In genomic region chr10:73590881-73591577, GRCh38 we compare ENCODE assay signal across 8 cellular contexts. TPM values are rescaled to one million over a fixed set of nuclear protein-coding genes. Genes with fewer than 3 reads are reported as not detected.
DNase-seq lines count a peak whose midpoint lies in the region; ATAC-seq and TF ChIP-seq lines count a peak whose summit lies in the region.

TSS of gene USP54 (minus strand) at chr10:73591342. CDS start at chr10:73575658, 15,684 bp downstream.

- no peak for DNase-seq in activated naive CD8-positive, alpha-beta T cell treated with anti-CD3 and anti-CD28 coated beads, Interleukin-2, amount 50 U/mL, for 24 hours
- DNase-seq in cardiac muscle cell (ENCODE audit: low read depth in 1 of 2, low spot score in 1 of 2) (peak; percentile 25 to 82), osteoblast (ENCODE audit: insufficient read length, low spot score, missing footprints) (peak; percentile 64), D341Med (ENCODE audit: low spot score) (no peak), NCI-H1417 (lab: John Stamatoyannopoulos, UW) (no peak)

- H3K79me2 ChIP-seq in osteoblast (ENCODE audit: insufficient read depth, low read length) = no peaks in the 10 kb centered on the region

- no peaks in the 10 kb centered on the region for H3K27me3 Mint-ChIP-seq in activated naive CD8-positive, alpha-beta T cell treated with anti-CD3 and anti-CD28 coated beads, Interleukin-2, amount 50 U/mL, for 24 hours

- H3K9me3 ChIP-seq in HUES48 (ENCODE audit: control insufficient read depth, insufficient read depth, low read length) (no peaks in the 10 kb centered on the region), cardiac muscle cell (ENCODE audit: low read depth) (no peaks in the 10 kb centered on the region), osteoblast (ENCODE audit: low read depth, low read length) (no peaks in the 10 kb centered on the region)

- peaks cover 17% of the 10 kb centered on the region for H3K4me1 Mint-ChIP-seq in activated naive CD8-positive, alpha-beta T cell treated with anti-CD3 and anti-CD28 coated beads, Interleukin-2, amount 50 U/mL, for 24 hours

- H3K9me3 Mint-ChIP-seq in activated naive CD8-positive, alpha-beta T cell treated with anti-CD3 and anti-CD28 coated beads, Interleukin-2, amount 50 U/mL, for 24 hours = no peaks in the 10 kb centered on the region

- H3K27me3 ChIP-seq in HUES48 (ENCODE audit: control insufficient read depth, insufficient read depth, low read length) (no peaks in the 10 kb centered on the region), cardiac muscle cell (no peaks in the 10 kb centered on the region), osteoblast (ENCODE audit: insufficient read depth, low read length) (no peaks in the 10 kb centered on the region)

- H3K4me3 ChIP-seq in HUES48 (ENCODE audit: low read depth, low read length) = peak within 1 kb of the TSS; percentile 55
- H3K4me3 ChIP-seq in cardiac muscle cell = no peak within 1 kb of the TSS
- peak within 1 kb of the TSS; percentile 48 for H3K4me3 ChIP-seq in osteoblast (ENCODE audit: insufficient read depth, low read length)

- H3K9ac ChIP-seq in HUES48 (ENCODE audit: low read depth, low read length) = peak within 1 kb of the TSS; percentile 80

- peak; percentile 24 for ATAC-seq in activated naive CD8-positive, alpha-beta T cell treated with anti-CD3 and anti-CD28 coated beads, Interleukin-2, amount 50 U/mL, for 24 hours
- no peak for ATAC-seq in HG03039 (IDR thresholded peaks at IDR 0.05; ENCODE audit: unreplicated experiment)

- H3K36me3 Mint-ChIP-seq in activated naive CD8-positive, alpha-beta T cell treated with anti-CD3 and anti-CD28 coated beads, Interleukin-2, amount 50 U/mL, for 24 hours (ENCODE audit: low read depth) = no peaks in the 10 kb centered on the region

- H2AFZ ChIP-seq in osteoblast (ENCODE audit: low read length) = peak within 1 kb of the TSS; percentile 69

- peak within 1 kb of the TSS; percentile 1 for H3K4me3 Mint-ChIP-seq in activated naive CD8-positive, alpha-beta T cell treated with anti-CD3 and anti-CD28 coated beads, Interleukin-2, amount 50 U/mL, for 24 hours

- H3K27ac ChIP-seq in C4-2B = peak within 1 kb of the TSS; percentile 71; the same call in 1 of the 2 replicates
- H3K27ac ChIP-seq in HUES48 (ENCODE audit: low read depth, low read length) = peak within 1 kb of the TSS; percentile 98
- peak within 1 kb of the TSS; percentile 67 for H3K27ac ChIP-seq in cardiac muscle cell
- peak within 1 kb of the TSS; percentile 59 for H3K27ac ChIP-seq in osteoblast (ENCODE audit: low read depth, low read length)

- no peak within 1 kb of the TSS for H3K27ac Mint-ChIP-seq in activated naive CD8-positive, alpha-beta T cell treated with anti-CD3 and anti-CD28 coated beads, Interleukin-2, amount 50 U/mL, for 24 hours

- no peak for TF ChIP-seq CTCF in C4-2B (conservative IDR thresholded peaks at IDR 0.05)
- TF ChIP-seq CTCF in cardiac muscle cell (IDR thresholded peaks at IDR 0.05; ENCODE audit: low read depth, low read length) = no peak
- no peak for TF ChIP-seq CTCF in osteoblast (IDR thresholded peaks at IDR 0.05; ENCODE audit: extremely low read depth, low read depth, low read length)

- H4K20me1 ChIP-seq in osteoblast (ENCODE audit: insufficient read depth, low read length) = no peaks in the 10 kb centered on the region

- H3K36me3 ChIP-seq in HUES48 (ENCODE audit: control insufficient read depth, insufficient read depth, low read length) (no peaks in the 10 kb centered on the region), cardiac muscle cell (no peaks in the 10 kb centered on the region), osteoblast (ENCODE audit: insufficient read depth, low read length) (no peaks in the 10 kb centered on the region)

- H3K4me1 ChIP-seq in HUES48 (ENCODE audit: control insufficient read depth, insufficient read depth, low read length) (peaks cover 43% of the 10 kb centered on the region), cardiac muscle cell (ENCODE audit: low read depth) (peaks cover 21% of the 10 kb centered on the region), osteoblast (ENCODE audit: insufficient read depth, low read length) (peaks cover 32% of the 10 kb centered on the region)

- H3K4me2 ChIP-seq in osteoblast (ENCODE audit: insufficient read depth, low read length) = peak within 1 kb of the TSS; percentile 61

RNA-seq across cellular contexts. Expression of gene USP54, which starts in this region (rescaled TPM):
- total RNA-seq in cardiac muscle cell (9.4 and 12.4 TPM in 2 replicates), osteoblast (23.0 and 25.0 TPM in 2 replicates)
- 9.6 and 10.6 TPM in 2 replicates for polyA plus RNA-seq in cardiac muscle cell

Comparison
In these comparisons a context has a peak if more than half of its experiments do, and no peak if none do; other contexts are left out.
1. DNase-seq: peak in cardiac muscle cell (2 of 2) and osteoblast (single experiment); none in activated naive CD8-positive, alpha-beta T cell treated with anti-CD3 and anti-CD28 coated beads, Interleukin-2, amount 50 U/mL, for 24 hours (single experiment), D341Med (single experiment) and NCI-H1417 (0 of 3).
2. Peak in every context shown above with its lines, with median percentiles within 50 percentile points of each other: H3K27ac ChIP-seq.